10 cellular contexts compared by ENCODE assay signal in the genomic region with DNA sequence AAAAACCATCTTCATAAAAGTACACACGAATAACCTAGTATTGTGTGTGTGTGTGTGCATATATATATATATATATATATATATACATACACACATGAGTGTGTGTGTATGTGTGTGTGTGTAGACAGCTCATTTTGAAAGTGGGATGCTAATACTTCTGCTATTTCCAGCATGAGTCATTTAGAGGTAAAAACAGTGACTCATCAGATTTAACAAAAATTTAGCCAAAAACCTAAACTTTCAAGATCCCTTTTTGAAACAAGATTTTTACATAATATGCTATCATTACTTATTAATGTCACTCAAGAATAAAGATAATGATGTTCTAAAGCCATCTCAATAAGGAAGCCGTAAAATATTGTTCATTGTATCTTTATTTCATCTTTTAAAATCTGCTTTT. TPM values are rescaled to one million over a fixed set of nuclear protein-coding genes. Genes with fewer than 3 reads are reported as not detected.
DNase-seq lines count a peak whose midpoint lies in the region; ATAC-seq, FAIRE-seq and TF ChIP-seq lines count a peak whose summit lies in the region.
"Had no signal": no experiment of that assay in that cellular context is flagged by ENCODE, and none has a peak within 500 bp of the region (broad histone marks: within the 10 kb centered on the region; RNA-seq: fewer than 3 reads in every experiment).

No MANE protein-coding gene starts in this region.

- no peak for FAIRE-seq in HepG2 (lab: Jason Lieb, UNC)
- FAIRE-seq: TTC549 had no signal

- ATAC-seq in HepG2, result no peak
- ATAC-seq in right lobe of liver, result no peak
- ATAC-seq in HG03060 (IDR thresholded peaks at IDR 0.05; ENCODE audit: low read depth, unreplicated experiment), result peak; percentile 71
- ATAC-seq in left lobe of liver, result no peak
- ATAC-seq in mucosa of descending colon, result no peak

- H2AFZ ChIP-seq in HepG2 (ENCODE audit: low read length), result no peak overlapping the region
- H2AFZ ChIP-seq: parathyroid adenoma had no signal

- peaks cover 63% of the 10 kb centered on the region for H3K9me3 ChIP-seq in HepG2 (ENCODE audit: low read length)
- no peaks in the 10 kb centered on the region for H3K9me3 ChIP-seq in right lobe of liver
- no peaks in the 10 kb centered on the region; the same call in none of the 2 replicates for H3K9me3 ChIP-seq in SJSA1 (replicated peaks)
- peaks cover 3% of the 10 kb centered on the region for H3K9me3 ChIP-seq in mucosa of descending colon
- peaks cover 0 to 4% (median 0%) of the 10 kb centered on the region in 4 donors for H3K9me3 ChIP-seq in tibial nerve

- H3K4me3 ChIP-seq in HepG2 (replicated peaks in 1 of 3; ENCODE audit: insufficient read depth in 1 of 3, low read depth in 2 of 3, low read length in 3 of 3) (no peak overlapping the region), right lobe of liver (no peak overlapping the region), SJSA1 (no peak overlapping the region), mucosa of descending colon (no peak overlapping the region), tibial nerve (no peak overlapping the region)

- in situ Hi-C loops in HepG2 (cut with HindIII; ENCODE audit: extremely low pct_ligation_motif_present, low pct_unique_long_range_greater_than_20kb), result no loop called here

- TF ChIP-seq RAD21 in HepG2 (CRISPR knock-in tag; IDR thresholded peaks at IDR 0.05), result no peak

- H3K27me3 ChIP-seq in HepG2 (ENCODE audit: control insufficient read depth in 1 of 2, insufficient read depth in 2 of 2, low read length in 2 of 2) (no peaks in the 10 kb centered on the region), right lobe of liver (no peaks in the 10 kb centered on the region), SJSA1 (replicated peaks) (no peaks in the 10 kb centered on the region), tibial nerve (no peaks in the 10 kb centered on the region)

- CTCF ChIA-PET in HepG2 (lab: Yijun Ruan, JAX; ENCODE audit: low intra/inter-chr PET ratio, low total read pairs), result no interaction called here

- H3K36me3 ChIP-seq in HepG2 (replicated peaks in 1 of 2; ENCODE audit: control insufficient read depth in 1 of 2, insufficient read depth in 2 of 2, low read length in 2 of 2) (no peaks in the 10 kb centered on the region), right lobe of liver (no peaks in the 10 kb centered on the region), SJSA1 (no peaks in the 10 kb centered on the region), mucosa of descending colon (ENCODE audit: low read depth) (no peaks in the 10 kb centered on the region), tibial nerve (no peaks in the 10 kb centered on the region)

- POLR2A ChIA-PET in HepG2 (lab: Yijun Ruan, JAX), result no interaction called here

- no TSS peak for BruUV-seq in HepG2 (replicated peaks; lab: Mats Ljungman, UMichigan)

- TF ChIP-seq EP300 in HepG2 (IDR thresholded peaks at IDR 0.05; ENCODE audit: low read depth in 2 of 2, low read length in 2 of 2) (no peak), HepG2 (CRISPR knock-in tag; IDR thresholded peaks at IDR 0.05; ENCODE audit: borderline replicate concordance) (no peak), tibial nerve (IDR thresholded peaks at IDR 0.05) (no peak)

- H3K4me1 ChIP-seq in HepG2 (ENCODE audit: insufficient read depth, low read length) (no peaks in the 10 kb centered on the region), right lobe of liver (no peaks in the 10 kb centered on the region), SJSA1 (replicated peaks) (peaks cover 37% of the 10 kb centered on the region), mucosa of descending colon (ENCODE audit: low read depth) (no peaks in the 10 kb centered on the region), tibial nerve (peaks cover 0 to 7% (median 0%) of the 10 kb centered on the region in 4 donors)
- H3K4me1 ChIP-seq: parathyroid adenoma had no signal

- DNase-seq in HepG2 (ENCODE audit: low spot score), result no peak
- DNase-seq in right lobe of liver, result no peak
- peak in 1 of 2 experiments; percentile 59 for DNase-seq in SJSA1 (ENCODE audit: low read depth in 1 of 2, low spot score in 2 of 2)
- no peak for DNase-seq in left lobe of liver (ENCODE audit: low spot score)
- no peak for DNase-seq in mucosa of descending colon
- DNase-seq in NCI-H1417 (lab: John Stamatoyannopoulos, UW), result no peak
- DNase-seq in tibial nerve (ENCODE audit: low spot score in 2 of 2), result no peak

- TF ChIP-seq CTCF in HepG2 (CRISPR knock-in tag; IDR thresholded peaks at IDR 0.05), result no peak
- TF ChIP-seq CTCF in right lobe of liver (IDR thresholded peaks at IDR 0.05), result no peak
- no peak for TF ChIP-seq CTCF in mucosa of descending colon (IDR thresholded peaks at IDR 0.05)
- TF ChIP-seq CTCF in tibial nerve (IDR thresholded peaks at IDR 0.05), result no peak

- intact Hi-C loops in HepG2 (cut with micrococcal nuclease; ENCODE audit: unreplicated experiment) (no loop called here), right lobe of liver (cut with DNase I) (no loop called here), mucosa of descending colon (cut with DNase I, micrococcal nuclease) (no loop called here)

- 3% methylated on average over 2 of the region's 2 CpGs for WGBS in HepG2 (ENCODE audit: low lambda C conversion rate)
- 6% methylated on average over 2 of the region's 2 CpGs for WGBS in right lobe of liver (ENCODE audit: insufficient coverage, low coverage, low lambda C conversion rate, missing lambda C conversion rate)
- WGBS in tibial nerve, 2 donors, result 47 to 49% methylated on average over 2 of the region's 2 CpGs

- H3K27ac ChIP-seq in HepG2 (ENCODE audit: extremely low read length, insufficient read depth, low read length) (no peak overlapping the region), right lobe of liver (no peak overlapping the region), SJSA1 (peak overlapping the region; percentile 93), tibial nerve (no peak overlapping the region)
- H3K27ac ChIP-seq: parathyroid adenoma had no signal

- no peak for TF ChIP-seq POLR2A in HepG2 (IDR thresholded peaks at IDR 0.05; ENCODE audit: insufficient read depth in 1 of 2, low read depth in 2 of 2, low read length in 2 of 2)
- no peak for TF ChIP-seq POLR2A in right lobe of liver (IDR thresholded peaks at IDR 0.05)
- no peak for TF ChIP-seq POLR2A in tibial nerve (IDR thresholded peaks at IDR 0.05)

- no peak overlapping the region for H3K9ac ChIP-seq in HepG2 (ENCODE audit: insufficient read depth, low read depth, low read length)
- H3K9ac ChIP-seq: parathyroid adenoma had no signal

- H4K20me1 ChIP-seq in HepG2 (ENCODE audit: insufficient read depth, low read length), result no peaks in the 10 kb centered on the region

- no peaks in the 10 kb centered on the region for H3K79me2 ChIP-seq in HepG2 (ENCODE audit: insufficient read depth, low read length)
- H3K79me2 ChIP-seq: parathyroid adenoma had no signal

- no peak overlapping the region for H3K4me2 ChIP-seq in HepG2 (ENCODE audit: low read depth, low read length)

TF ChIP-seq in HepG2, 621 proteins besides CTCF, POLR2A, EP300 and RAD21 (continues in another document):
- TF ChIP-seq SALL1 (CRISPR knock-in tag; IDR thresholded peaks at IDR 0.05), result no peak
- TF ChIP-seq RARG (CRISPR knock-in tag; IDR thresholded peaks at IDR 0.05; ENCODE audit: low read depth), result no peak
- no peak for TF ChIP-seq ZBTB26 (CRISPR knock-in tag; IDR thresholded peaks at IDR 0.05; ENCODE audit: borderline replicate concordance)
- no peak for TF ChIP-seq MYC (CRISPR knock-in tag; IDR thresholded peaks at IDR 0.05; ENCODE audit: borderline replicate concordance)
- no peak for TF ChIP-seq ZNF253 (CRISPR knock-in tag; IDR thresholded peaks at IDR 0.05; ENCODE audit: borderline replicate concordance)
- no peak for TF ChIP-seq ZNF556 (CRISPR knock-in tag; IDR thresholded peaks at IDR 0.05; ENCODE audit: borderline replicate concordance)
- no peak for TF ChIP-seq ZNF232 (CRISPR knock-in tag; IDR thresholded peaks at IDR 0.05; ENCODE audit: borderline replicate concordance)
- no peak for TF ChIP-seq NPAS2 (CRISPR knock-in tag; IDR thresholded peaks at IDR 0.05; ENCODE audit: borderline replicate concordance)
- peak; percentile 48 for TF ChIP-seq NFE2L2 (IDR thresholded peaks at IDR 0.05; ENCODE audit: low read length)

RNA-seq across cellular contexts. Expression of gene ADGRL4, which starts 35.6 kb away (rescaled TPM):
- total RNA-seq in HepG2 (2016; rRNA removed; fragmentation: Illumina TruSeq; extraction: Trizol) (not detected in 2 replicates), right lobe of liver (10 to 100 TPM in 2 of 6 experiments, 1 to 10 TPM in 4; 3.0 to 14.9 (median 6.8) TPM), left lobe of liver (2.7 TPM), mucosa of descending colon (1 to 10 TPM; 1.7 to 5.3 (median 4.6) TPM), tibial nerve (10 to 100 TPM; 17.0 to 54.0 (median 33.5) TPM)
- not detected in 2 replicates for total RNA-seq in HepG2 (2016; cell fraction: cytosol; rRNA removed; fragmentation: Illumina TruSeq; extraction: Trizol; ENCODE audit: low read depth)
- not detected in 2 replicates for total RNA-seq in HepG2 (2016; cell fraction: insoluble cytoplasmic fraction; rRNA removed; fragmentation: Illumina TruSeq; extraction: Trizol)
- not detected in 2 replicates for total RNA-seq in HepG2 (2016; cell fraction: membrane; rRNA removed; fragmentation: Illumina TruSeq; extraction: Trizol)
- not detected in 2 replicates for total RNA-seq in HepG2 (2016; cell fraction: nucleus; rRNA removed; fragmentation: Illumina TruSeq; extraction: Trizol)
- polyA plus RNA-seq in HepG2 (2011; rRNA removed), result not detected in 2 replicates
- polyA plus RNA-seq in HepG2 (2011; cell fraction: cytosol; rRNA removed), result not detected in 2 replicates
- not detected in 2 replicates for polyA plus RNA-seq in HepG2 (2011; cell fraction: nucleus; rRNA removed)
- not detected in 2 replicates for polyA plus RNA-seq in HepG2 (2012)
- not detected in 2 replicates for polyA plus RNA-seq in HepG2 (2016; cell fraction: cytosol; fragmentation: Illumina TruSeq; extraction: Trizol; ENCODE audit: low read depth)
- not detected in 2 replicates for polyA plus RNA-seq in HepG2 (2016; cell fraction: insoluble cytoplasmic fraction; fragmentation: Illumina TruSeq; extraction: Trizol; ENCODE audit: low read depth)
- polyA plus RNA-seq in HepG2 (2016; cell fraction: membrane; fragmentation: Illumina TruSeq; extraction: Trizol; ENCODE audit: low read depth), result not detected in 2 replicates
- not detected in 2 replicates for polyA plus RNA-seq in HepG2 (2016; cell fraction: nucleus; fragmentation: Illumina TruSeq; extraction: Trizol; ENCODE audit: insufficient read depth, low read depth)
- not detected in 2 replicates for polyA minus RNA-seq in HepG2 (2011; rRNA and poly(A)+ RNA removed; ENCODE audit: low replicate concordance)
- polyA minus RNA-seq in HepG2 (2011; cell fraction: cytosol; rRNA and poly(A)+ RNA removed), result not detected in 2 replicates
- polyA minus RNA-seq in HepG2 (2011; cell fraction: nucleus; rRNA and poly(A)+ RNA removed), result not detected in 2 replicates
- not detected in 2 replicates for total RNA-seq in SJSA1 (2014; rRNA removed; shearing (Covaris generic))
